Comparison of ENCODE assay signal across 19 cellular contexts in genomic region chr13:109101550-109102144, GRCh38.
"Had no signal": no experiment of that assay in that cellular context is flagged by ENCODE, and none has a peak within 500 bp of the region (broad histone marks: within the 10 kb centered on the region; RNA-seq: fewer than 3 reads in every experiment).

No MANE protein-coding gene starts in this region.

- H3K27me3 ChIP-seq: cardiac muscle cell, gastroesophageal sphincter, heart right ventricle, upper lobe of right lung had no signal

- H3K36me3 ChIP-seq: cardiac muscle cell, gastroesophageal sphincter, heart right ventricle, left ventricle myocardium inferior, prostate gland, upper lobe of right lung had no signal

- H3K36me3 Mint-ChIP-seq: activated naive CD8-positive, alpha-beta T cell treated with anti-CD3 and anti-CD28 coated beads for 36 hours; stimulated activated memory B cell treated with anti-CD40 and anti-IgM and Interleukin-4, amounts not matched to agents 10 μg/mL and 1 μg/mL and 100 μg/mL, for 72 hours had no signal

- H3K9me3 Mint-ChIP-seq: activated naive CD8-positive, alpha-beta T cell treated with anti-CD3 and anti-CD28 coated beads for 36 hours; activated T-helper 1 cell treated with anti-CD3 and anti-CD28 coated beads, Interleukin-12 subunit alpha, Interleukin-12 subunit beta, Interleukin-2, Interleukin-4 antibody, amounts not matched to agents 30 ng/mL and 10 ng/mL and 1 ng/mL, durations not matched to agents 14 hours and 24 hours and 36 hours; dendritic cell treated with granulocyte-macrophage colony-stimulating factor and Interleukin-4, amounts not matched to agents 40 ng/mL and 50 ng/mL, for 4 days had no signal

- H3K27ac ChIP-seq: cardiac muscle cell, heart right ventricle, left ventricle myocardium inferior, prostate gland, upper lobe of right lung had no signal

- H3K9me3 ChIP-seq: gastroesophageal sphincter, heart right ventricle, left ventricle myocardium inferior, prostate gland, upper lobe of right lung had no signal

- H3K4me1 Mint-ChIP-seq: activated naive CD8-positive, alpha-beta T cell treated with anti-CD3 and anti-CD28 coated beads for 36 hours; immature natural killer cell; stimulated activated memory B cell treated with anti-CD40 and anti-IgM and Interleukin-4, amounts not matched to agents 10 μg/mL and 1 μg/mL and 100 μg/mL, for 72 hours had no signal

- H3K4me1 ChIP-seq: heart right ventricle, left ventricle myocardium inferior, prostate gland, upper lobe of right lung had no signal

- H3K4me3 Mint-ChIP-seq: activated naive CD8-positive, alpha-beta T cell treated with anti-CD3 and anti-CD28 coated beads for 36 hours; activated T-helper 1 cell treated with anti-CD3 and anti-CD28 coated beads, Interleukin-12 subunit alpha, Interleukin-12 subunit beta, Interleukin-2, Interleukin-4 antibody, amounts not matched to agents 30 ng/mL and 10 ng/mL and 1 ng/mL, durations not matched to agents 14 hours and 24 hours and 36 hours; dendritic cell treated with granulocyte-macrophage colony-stimulating factor and Interleukin-4, amounts not matched to agents 40 ng/mL and 50 ng/mL, for 4 days; immature natural killer cell; nephron progenitor cell; stimulated activated memory B cell treated with anti-CD40 and anti-IgM and Interleukin-4, amounts not matched to agents 10 μg/mL and 1 μg/mL and 100 μg/mL, for 72 hours had no signal

- DNase-seq: activated CD4-positive, alpha-beta T cell treated with anti-CD3 and anti-CD28 coated beads, Interleukin-2, amount 50 U/mL, for 4 hours; activated naive CD8-positive, alpha-beta T cell treated with anti-CD3 and anti-CD28 coated beads for 36 hours; amniotic stem cell; effector memory CD4-positive, alpha-beta T cell; heart right ventricle; immature natural killer cell; left ventricle myocardium inferior; mammary epithelial cell; nephron progenitor cell; stimulated activated CD4-positive, alpha-beta T cell treated with anti-CD3 and anti-CD28 coated beads, Interleukin-4, amount 100 ng/mL, for 24 hours; upper lobe of right lung had no signal

- H3K4me2 ChIP-seq: smooth muscle cell had no signal

- ATAC-seq: heart right ventricle; sciatic nerve; stimulated activated memory B cell treated with anti-CD40 and anti-IgM and Interleukin-4, amounts not matched to agents 10 μg/mL and 1 μg/mL and 100 μg/mL, for 72 hours; upper lobe of right lung had no signal

- H3K27ac Mint-ChIP-seq: activated naive CD8-positive, alpha-beta T cell treated with anti-CD3 and anti-CD28 coated beads for 36 hours; activated T-helper 1 cell treated with anti-CD3 and anti-CD28 coated beads, Interleukin-12 subunit alpha, Interleukin-12 subunit beta, Interleukin-2, Interleukin-4 antibody, amounts not matched to agents 30 ng/mL and 10 ng/mL and 1 ng/mL, durations not matched to agents 14 hours and 24 hours and 36 hours; dendritic cell treated with granulocyte-macrophage colony-stimulating factor and Interleukin-4, amounts not matched to agents 40 ng/mL and 50 ng/mL, for 4 days; immature natural killer cell; nephron progenitor cell; stimulated activated memory B cell treated with anti-CD40 and anti-IgM and Interleukin-4, amounts not matched to agents 10 μg/mL and 1 μg/mL and 100 μg/mL, for 72 hours had no signal

- H3K4me3 ChIP-seq: cardiac muscle cell, gastroesophageal sphincter, heart right ventricle, left ventricle myocardium inferior, prostate gland, smooth muscle cell, upper lobe of right lung had no signal
